ENCODE assay signal across 1 cellular context in genomic region chr11:118938491-118939411, GRCh38.
TF ChIP-seq lines count a peak whose summit lies in the region.

No MANE protein-coding gene starts in this region.

TF ChIP-seq in HepG2, 621 proteins besides CTCF, POLR2A, EP300 and RAD21 (continued from another document):
- TF ChIP-seq U2AF1 (optimal IDR thresholded peaks at IDR 0.05; ENCODE audit: low read depth, low read length) (no peak), E2F2 (CRISPR knock-in tag; IDR thresholded peaks at IDR 0.05; ENCODE audit: borderline replicate concordance) (no peak), HMG20B (CRISPR knock-in tag; conservative IDR thresholded peaks at IDR 0.05) (no peak), ZNF598 (CRISPR knock-in tag; IDR thresholded peaks at IDR 0.05; ENCODE audit: borderline replicate concordance) (no peak), ZNF564 (CRISPR knock-in tag; IDR thresholded peaks at IDR 0.05) (no peak), MTF2 (CRISPR knock-in tag; IDR thresholded peaks at IDR 0.05; ENCODE audit: borderline replicate concordance) (no peak), ZNF350 (CRISPR knock-in tag; IDR thresholded peaks at IDR 0.05; ENCODE audit: borderline replicate concordance, low read depth) (no peak), ZNF619 (CRISPR knock-in tag; IDR thresholded peaks at IDR 0.05) (no peak), NFIC (IDR thresholded peaks at IDR 0.05; ENCODE audit: low read length) (no peak), ZNF704 (CRISPR knock-in tag; IDR thresholded peaks at IDR 0.05; ENCODE audit: borderline replicate concordance) (no peak)
- TF ChIP-seq, protein P1, sequence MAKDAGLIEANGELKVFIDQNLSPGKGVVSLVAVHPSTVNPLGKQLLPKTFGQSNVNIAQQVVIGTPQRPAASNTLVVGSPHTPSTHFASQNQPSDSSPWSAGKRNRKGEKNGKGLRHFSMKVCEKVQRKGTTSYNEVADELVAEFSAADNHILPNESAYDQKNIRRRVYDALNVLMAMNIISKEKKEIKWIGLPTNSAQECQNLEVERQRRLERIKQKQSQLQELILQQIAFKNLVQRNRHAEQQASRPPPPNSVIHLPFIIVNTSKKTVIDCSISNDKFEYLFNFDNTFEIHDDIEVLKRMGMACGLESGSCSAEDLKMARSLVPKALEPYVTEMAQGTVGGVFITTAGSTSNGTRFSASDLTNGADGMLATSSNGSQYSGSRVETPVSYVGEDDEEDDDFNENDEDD (CRISPR knock-in tag; IDR thresholded peaks at IDR 0.05; ENCODE audit: borderline replicate concordance) = no peak
- TF ChIP-seq, protein P2, sequence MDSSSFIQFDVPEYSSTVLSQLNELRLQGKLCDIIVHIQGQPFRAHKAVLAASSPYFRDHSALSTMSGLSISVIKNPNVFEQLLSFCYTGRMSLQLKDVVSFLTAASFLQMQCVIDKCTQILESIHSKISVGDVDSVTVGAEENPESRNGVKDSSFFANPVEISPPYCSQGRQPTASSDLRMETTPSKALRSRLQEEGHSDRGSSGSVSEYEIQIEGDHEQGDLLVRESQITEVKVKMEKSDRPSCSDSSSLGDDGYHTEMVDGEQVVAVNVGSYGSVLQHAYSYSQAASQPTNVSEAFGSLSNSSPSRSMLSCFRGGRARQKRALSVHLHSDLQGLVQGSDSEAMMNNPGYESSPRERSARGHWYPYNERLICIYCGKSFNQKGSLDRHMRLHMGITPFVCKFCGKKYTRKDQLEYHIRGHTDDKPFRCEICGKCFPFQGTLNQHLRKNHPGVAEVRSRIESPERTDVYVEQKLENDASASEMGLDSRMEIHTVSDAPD (CRISPR knock-in tag; IDR thresholded peaks at IDR 0.05) = no peak
